In genomic region chr7:84100866-84101265, GRCh38 we compare ENCODE assay signal across 11 cellular contexts.
A peak's percentile ranks its signal among the peaks of the same experiment; 100 is the strongest.
DNase-seq lines count a peak whose midpoint lies in the region; ATAC-seq and TF ChIP-seq lines count a peak whose summit lies in the region.
"Had no signal": no experiment of that assay in that cellular context is flagged by ENCODE, and none has a peak within 500 bp of the region (broad histone marks: within the 10 kb centered on the region; RNA-seq: fewer than 3 reads in every experiment).

No MANE protein-coding gene starts in this region.

- H3K9me1 ChIP-seq in IMR-90 (ENCODE audit: insufficient read depth, low read length), result no peaks in the 10 kb centered on the region

- H3K4me3 ChIP-seq in IMR-90 (ENCODE audit: insufficient read depth, low read depth, low read length) (no peak overlapping the region), cardiac fibroblast (replicated peaks in 1 of 2; ENCODE audit: low read depth in 2 of 2, low read length in 2 of 2) (no peak overlapping the region), left ventricle myocardium inferior (no peak overlapping the region)

- no peak overlapping the region for H3K9ac ChIP-seq in IMR-90 (ENCODE audit: low read depth, low read length)

- H2BK15ac ChIP-seq in IMR-90 (ENCODE audit: low read depth, low read length), result no peak overlapping the region

- H3K56ac ChIP-seq in IMR-90 (ENCODE audit: extremely low read depth, insufficient read depth, low read length), result no peak overlapping the region

- dilution Hi-C loops in IMR-90 (cut with HindIII; ENCODE audit: low sequenced_read_pairs, unreplicated experiment), result no loop called here

- no peak overlapping the region for H3K14ac ChIP-seq in IMR-90 (replicated peaks; ENCODE audit: low read depth, low read length)

- H3K4ac ChIP-seq in IMR-90 (ENCODE audit: low read depth, low read length), result no peak overlapping the region

- no peaks in the 10 kb centered on the region for H4K20me1 ChIP-seq in IMR-90 (ENCODE audit: insufficient read depth, low read length)

- H2AFZ ChIP-seq in IMR-90 (replicated peaks; ENCODE audit: low read length, poor library complexity), result no peak overlapping the region

- no peak overlapping the region for H2BK20ac ChIP-seq in IMR-90 (ENCODE audit: low read depth, low read length)

- no peak overlapping the region for H2AK5ac ChIP-seq in IMR-90 (ENCODE audit: low read depth, low read length)

- no TSS peak for BruUV-seq in IMR-90 (replicated peaks; lab: Mats Ljungman, UMichigan)

- DNase-seq in CD1c-positive myeloid dendritic cell (ENCODE audit: extremely low spot score) (peak; percentile 12), IMR-90 (peak; percentile 69), cardiac fibroblast (ENCODE audit: low read depth in 2 of 2) (peak; percentile 41 to 61), lung microvascular endothelial cell (ENCODE audit: low read depth in 2 of 2) (peak; percentile 29 to 47), left ventricle myocardium inferior (no peak), NCI-H1105 treated with DMSO at 0.1 percent for 48 hours (lab: John Stamatoyannopoulos, UW) (no peak)
- DNase-seq: activated CD4-positive, alpha-beta T cell treated with anti-CD3 and anti-CD28 coated beads for 48 hours; activated naive CD4-positive, alpha-beta T cell treated with anti-CD3 and anti-CD28 coated beads for 36 hours; NCI-H1105 had no signal

- ATAC-seq in IMR-90 (ENCODE audit: low read depth) (peak; percentile 32; the same call in 1 of the 2 replicates), HG02938 (IDR thresholded peaks at IDR 0.05; ENCODE audit: unreplicated experiment) (no peak), HG03520 (IDR thresholded peaks at IDR 0.05; ENCODE audit: unreplicated experiment) (no peak)

- H2BK120ac ChIP-seq in IMR-90 (ENCODE audit: low read depth, low read length), result no peak overlapping the region

- H3K23ac ChIP-seq in IMR-90 (ENCODE audit: low read depth, low read length), result no peak overlapping the region

- H3K27ac ChIP-seq in IMR-90 (ENCODE audit: insufficient read depth, low read length) (no peak overlapping the region), left ventricle myocardium inferior (replicated peaks) (no peak overlapping the region)

- H4K91ac ChIP-seq in IMR-90 (ENCODE audit: insufficient read depth, low read depth, low read length), result no peak overlapping the region

- no CpG with 5 or more reads among the region's 1 CpG for WGBS in IMR-90 (ENCODE audit: extremely low coverage in 2 of 2, insufficient read length in 1 of 2), 2 experiments

- CTCF ChIA-PET in IMR-90 (lab: Yijun Ruan, JAX), result interaction anchor here (0.7 kb wide), 1 partner anchor 1229 kb away, joined by 3 read pairs; no protein-coding TSS in a partner anchor

- no peak overlapping the region for H4K5ac ChIP-seq in IMR-90 (ENCODE audit: low read depth, low read length)

- no peak overlapping the region for H3K18ac ChIP-seq in IMR-90 (ENCODE audit: low read depth, low read length)

- TF ChIP-seq POLR2A in IMR-90 (IDR thresholded peaks at IDR 0.05; ENCODE audit: low read depth, low read length), result no peak

- H3K4me1 ChIP-seq in IMR-90 (ENCODE audit: control insufficient read depth, insufficient read depth, low read length), result no peaks in the 10 kb centered on the region
- H3K4me1 ChIP-seq in left ventricle myocardium inferior, result no peaks in the 10 kb centered on the region

- POLR2A ChIA-PET in IMR-90 (lab: Charles Lee; ENCODE audit: unreplicated experiment), result no interaction called here

- no peak overlapping the region for H4K8ac ChIP-seq in IMR-90 (ENCODE audit: low read depth in 2 of 2, low read length in 2 of 2)

- intact Hi-C loops in IMR-90 (cut with micrococcal nuclease) (no loop called here), left ventricle myocardium inferior (cut with micrococcal nuclease) (no loop called here)

- in situ Hi-C loops in IMR-90 (cut with MboI; ENCODE audit: low sequenced_read_pairs), result no loop called here

- H2BK5ac ChIP-seq in IMR-90 (ENCODE audit: low read depth, low read length, poor library complexity, severe bottlenecking), result no peak overlapping the region

- H3K36me3 ChIP-seq in IMR-90 (ENCODE audit: control insufficient read depth, insufficient read depth, low read length) (peaks cover under 1% of the 10 kb centered on the region; the same call in 1 of the 2 replicates), left ventricle myocardium inferior (no peaks in the 10 kb centered on the region)

- H3K9me3 ChIP-seq in IMR-90 (ENCODE audit: control insufficient read depth, insufficient read depth, low read length), result no peaks in the 10 kb centered on the region
- no peaks in the 10 kb centered on the region for H3K9me3 ChIP-seq in left ventricle myocardium inferior (replicated peaks)

- peaks cover 27 to 43% of the 10 kb centered on the region in 2 experiments for H3K79me1 ChIP-seq in IMR-90 (ENCODE audit: low read depth in 1 of 2, low read length in 2 of 2)

- H3K27me3 ChIP-seq in IMR-90 (ENCODE audit: control insufficient read depth, insufficient read depth, low read length) (no peaks in the 10 kb centered on the region), left ventricle myocardium inferior (ENCODE audit: low read depth) (no peaks in the 10 kb centered on the region)

- TF ChIP-seq CTCF in IMR-90 (conservative IDR thresholded peaks at IDR 0.05; ENCODE audit: low read depth, low read length), result peak; percentile 24; the same call in 1 of the 2 replicates
- peak; percentile 40 for TF ChIP-seq CTCF in cardiac fibroblast (IDR thresholded peaks at IDR 0.05; ENCODE audit: low read depth, low read length)
- no peak for TF ChIP-seq CTCF in left ventricle myocardium inferior (IDR thresholded peaks at IDR 0.05; ENCODE audit: borderline replicate concordance)

- 0 out of 2 replicates have a peak, but pooled peaks have one; percentile 10 for TF ChIP-seq RAD21 in IMR-90 (IDR thresholded peaks at IDR 0.05; ENCODE audit: low read length)

- no peak overlapping the region for H2AK9ac ChIP-seq in IMR-90 (replicated peaks; ENCODE audit: low read depth, low read length, poor library complexity)

- H3K4me2 ChIP-seq in IMR-90 (ENCODE audit: low read depth, low read length), result no peak overlapping the region

TF ChIP-seq in IMR-90, 13 proteins besides CTCF, POLR2A, EP300 and RAD21:
- TF ChIP-seq CHD1 (IDR thresholded peaks at IDR 0.05; ENCODE audit: low read depth, low read length) (no peak), SMC3 (IDR thresholded peaks at IDR 0.05; ENCODE audit: low read depth, low read length) (no peak), USF2 (IDR thresholded peaks at IDR 0.05; ENCODE audit: low read depth, low read length) (no peak), MXI1 (IDR thresholded peaks at IDR 0.05; ENCODE audit: borderline replicate concordance, low read depth, low read length) (no peak), ELK1 (IDR thresholded peaks at IDR 0.05; ENCODE audit: borderline replicate concordance, low read depth, low read length) (no peak), FOS (IDR thresholded peaks at IDR 0.05; ENCODE audit: low read depth, low read length) (no peak), RCOR1 (IDR thresholded peaks at IDR 0.05; ENCODE audit: insufficient replicate concordance, low read length) (no peak), RFX5 (IDR thresholded peaks at IDR 0.05; ENCODE audit: low read depth, low read length) (no peak)

Comparison
In these comparisons a context has a peak if more than half of its experiments do, and no peak if none do; other contexts are left out.
1. DNase-seq: peak in CD1c-positive myeloid dendritic cell (single experiment), IMR-90 (single experiment), cardiac fibroblast (2 of 2) and lung microvascular endothelial cell (2 of 2); none in left ventricle myocardium inferior (single experiment) and NCI-H1105 treated with DMSO at 0.1 percent for 48 hours (single experiment).